1 cellular context compared by ENCODE assay signal in the genomic region with DNA sequence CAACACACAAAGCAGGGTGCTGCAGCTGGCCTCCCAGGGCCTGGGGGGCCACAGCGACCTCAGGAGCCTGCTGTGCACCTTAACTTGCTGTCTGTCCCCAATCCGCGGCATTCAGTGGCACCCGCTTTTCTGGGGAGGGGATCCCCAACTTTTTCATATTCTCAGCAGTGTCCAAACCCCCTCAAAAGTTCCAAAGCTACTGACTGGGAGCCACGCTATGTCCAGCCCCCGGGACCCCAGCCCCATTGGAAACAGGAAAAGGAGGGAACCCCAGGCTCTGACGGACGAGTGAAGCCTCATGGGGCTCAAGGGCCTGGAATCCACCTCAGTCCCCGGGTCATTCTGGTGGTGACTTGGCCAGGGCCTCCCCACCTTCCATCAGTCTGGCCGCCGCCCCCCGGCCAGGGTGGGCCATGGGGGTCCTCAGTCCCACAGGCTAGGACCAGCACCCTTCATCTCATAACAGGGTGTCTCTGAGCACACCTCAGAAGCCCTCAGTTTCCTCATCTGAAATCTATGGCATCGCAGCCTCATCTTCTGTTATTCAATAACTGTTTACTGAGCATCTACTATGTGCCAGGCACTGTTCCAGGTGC.
TF ChIP-seq lines count a peak whose summit lies in the region.

No MANE protein-coding gene starts in this region.

TF ChIP-seq in liver, 16 proteins besides CTCF, POLR2A, EP300 and RAD21 (continued from another document):
- TF ChIP-seq SP1 (IDR thresholded peaks at IDR 0.05) (no peak), YY1 (IDR thresholded peaks at IDR 0.05) (no peak), NR2F2 (IDR thresholded peaks at IDR 0.05) (no peak)
- TF ChIP-seq, protein P1, sequence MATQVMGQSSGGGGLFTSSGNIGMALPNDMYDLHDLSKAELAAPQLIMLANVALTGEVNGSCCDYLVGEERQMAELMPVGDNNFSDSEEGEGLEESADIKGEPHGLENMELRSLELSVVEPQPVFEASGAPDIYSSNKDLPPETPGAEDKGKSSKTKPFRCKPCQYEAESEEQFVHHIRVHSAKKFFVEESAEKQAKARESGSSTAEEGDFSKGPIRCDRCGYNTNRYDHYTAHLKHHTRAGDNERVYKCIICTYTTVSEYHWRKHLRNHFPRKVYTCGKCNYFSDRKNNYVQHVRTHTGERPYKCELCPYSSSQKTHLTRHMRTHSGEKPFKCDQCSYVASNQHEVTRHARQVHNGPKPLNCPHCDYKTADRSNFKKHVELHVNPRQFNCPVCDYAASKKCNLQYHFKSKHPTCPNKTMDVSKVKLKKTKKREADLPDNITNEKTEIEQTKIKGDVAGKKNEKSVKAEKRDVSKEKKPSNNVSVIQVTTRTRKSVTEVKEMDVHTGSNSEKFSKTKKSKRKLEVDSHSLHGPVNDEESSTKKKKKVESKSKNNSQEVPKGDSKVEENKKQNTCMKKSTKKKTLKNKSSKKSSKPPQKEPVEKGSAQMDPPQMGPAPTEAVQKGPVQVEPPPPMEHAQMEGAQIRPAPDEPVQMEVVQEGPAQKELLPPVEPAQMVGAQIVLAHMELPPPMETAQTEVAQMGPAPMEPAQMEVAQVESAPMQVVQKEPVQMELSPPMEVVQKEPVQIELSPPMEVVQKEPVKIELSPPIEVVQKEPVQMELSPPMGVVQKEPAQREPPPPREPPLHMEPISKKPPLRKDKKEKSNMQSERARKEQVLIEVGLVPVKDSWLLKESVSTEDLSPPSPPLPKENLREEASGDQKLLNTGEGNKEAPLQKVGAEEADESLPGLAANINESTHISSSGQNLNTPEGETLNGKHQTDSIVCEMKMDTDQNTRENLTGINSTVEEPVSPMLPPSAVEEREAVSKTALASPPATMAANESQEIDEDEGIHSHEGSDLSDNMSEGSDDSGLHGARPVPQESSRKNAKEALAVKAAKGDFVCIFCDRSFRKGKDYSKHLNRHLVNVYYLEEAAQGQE (IDR thresholded peaks at IDR 0.05): no peak
